In the genomic region with DNA sequence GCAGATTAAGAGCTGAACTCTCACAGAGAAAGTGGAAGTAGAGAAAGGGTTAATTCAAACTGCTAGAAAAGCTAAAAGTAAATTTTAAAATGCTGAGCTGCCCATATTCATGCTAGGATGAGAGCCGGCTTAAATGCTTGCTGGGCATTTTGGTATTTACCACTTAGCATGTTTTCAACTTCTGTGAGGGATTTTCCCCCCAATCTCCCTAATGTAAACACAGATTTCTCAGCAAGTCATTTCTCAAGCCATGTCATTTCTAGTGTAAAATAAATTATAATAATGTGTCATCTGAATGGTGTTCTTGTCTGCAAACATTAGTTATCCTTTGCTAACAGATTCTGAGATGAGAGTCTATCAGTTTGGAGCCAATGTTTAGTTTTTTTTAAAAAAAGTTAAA, we compare ENCODE assay signal across 1 cellular context.
TF ChIP-seq lines count a peak whose summit lies in the region.

No MANE protein-coding gene starts in this region.

TF ChIP-seq in GM23338, 12 proteins besides CTCF, POLR2A, EP300 and RAD21 (continued from another document):
- TF ChIP-seq, protein P1, sequence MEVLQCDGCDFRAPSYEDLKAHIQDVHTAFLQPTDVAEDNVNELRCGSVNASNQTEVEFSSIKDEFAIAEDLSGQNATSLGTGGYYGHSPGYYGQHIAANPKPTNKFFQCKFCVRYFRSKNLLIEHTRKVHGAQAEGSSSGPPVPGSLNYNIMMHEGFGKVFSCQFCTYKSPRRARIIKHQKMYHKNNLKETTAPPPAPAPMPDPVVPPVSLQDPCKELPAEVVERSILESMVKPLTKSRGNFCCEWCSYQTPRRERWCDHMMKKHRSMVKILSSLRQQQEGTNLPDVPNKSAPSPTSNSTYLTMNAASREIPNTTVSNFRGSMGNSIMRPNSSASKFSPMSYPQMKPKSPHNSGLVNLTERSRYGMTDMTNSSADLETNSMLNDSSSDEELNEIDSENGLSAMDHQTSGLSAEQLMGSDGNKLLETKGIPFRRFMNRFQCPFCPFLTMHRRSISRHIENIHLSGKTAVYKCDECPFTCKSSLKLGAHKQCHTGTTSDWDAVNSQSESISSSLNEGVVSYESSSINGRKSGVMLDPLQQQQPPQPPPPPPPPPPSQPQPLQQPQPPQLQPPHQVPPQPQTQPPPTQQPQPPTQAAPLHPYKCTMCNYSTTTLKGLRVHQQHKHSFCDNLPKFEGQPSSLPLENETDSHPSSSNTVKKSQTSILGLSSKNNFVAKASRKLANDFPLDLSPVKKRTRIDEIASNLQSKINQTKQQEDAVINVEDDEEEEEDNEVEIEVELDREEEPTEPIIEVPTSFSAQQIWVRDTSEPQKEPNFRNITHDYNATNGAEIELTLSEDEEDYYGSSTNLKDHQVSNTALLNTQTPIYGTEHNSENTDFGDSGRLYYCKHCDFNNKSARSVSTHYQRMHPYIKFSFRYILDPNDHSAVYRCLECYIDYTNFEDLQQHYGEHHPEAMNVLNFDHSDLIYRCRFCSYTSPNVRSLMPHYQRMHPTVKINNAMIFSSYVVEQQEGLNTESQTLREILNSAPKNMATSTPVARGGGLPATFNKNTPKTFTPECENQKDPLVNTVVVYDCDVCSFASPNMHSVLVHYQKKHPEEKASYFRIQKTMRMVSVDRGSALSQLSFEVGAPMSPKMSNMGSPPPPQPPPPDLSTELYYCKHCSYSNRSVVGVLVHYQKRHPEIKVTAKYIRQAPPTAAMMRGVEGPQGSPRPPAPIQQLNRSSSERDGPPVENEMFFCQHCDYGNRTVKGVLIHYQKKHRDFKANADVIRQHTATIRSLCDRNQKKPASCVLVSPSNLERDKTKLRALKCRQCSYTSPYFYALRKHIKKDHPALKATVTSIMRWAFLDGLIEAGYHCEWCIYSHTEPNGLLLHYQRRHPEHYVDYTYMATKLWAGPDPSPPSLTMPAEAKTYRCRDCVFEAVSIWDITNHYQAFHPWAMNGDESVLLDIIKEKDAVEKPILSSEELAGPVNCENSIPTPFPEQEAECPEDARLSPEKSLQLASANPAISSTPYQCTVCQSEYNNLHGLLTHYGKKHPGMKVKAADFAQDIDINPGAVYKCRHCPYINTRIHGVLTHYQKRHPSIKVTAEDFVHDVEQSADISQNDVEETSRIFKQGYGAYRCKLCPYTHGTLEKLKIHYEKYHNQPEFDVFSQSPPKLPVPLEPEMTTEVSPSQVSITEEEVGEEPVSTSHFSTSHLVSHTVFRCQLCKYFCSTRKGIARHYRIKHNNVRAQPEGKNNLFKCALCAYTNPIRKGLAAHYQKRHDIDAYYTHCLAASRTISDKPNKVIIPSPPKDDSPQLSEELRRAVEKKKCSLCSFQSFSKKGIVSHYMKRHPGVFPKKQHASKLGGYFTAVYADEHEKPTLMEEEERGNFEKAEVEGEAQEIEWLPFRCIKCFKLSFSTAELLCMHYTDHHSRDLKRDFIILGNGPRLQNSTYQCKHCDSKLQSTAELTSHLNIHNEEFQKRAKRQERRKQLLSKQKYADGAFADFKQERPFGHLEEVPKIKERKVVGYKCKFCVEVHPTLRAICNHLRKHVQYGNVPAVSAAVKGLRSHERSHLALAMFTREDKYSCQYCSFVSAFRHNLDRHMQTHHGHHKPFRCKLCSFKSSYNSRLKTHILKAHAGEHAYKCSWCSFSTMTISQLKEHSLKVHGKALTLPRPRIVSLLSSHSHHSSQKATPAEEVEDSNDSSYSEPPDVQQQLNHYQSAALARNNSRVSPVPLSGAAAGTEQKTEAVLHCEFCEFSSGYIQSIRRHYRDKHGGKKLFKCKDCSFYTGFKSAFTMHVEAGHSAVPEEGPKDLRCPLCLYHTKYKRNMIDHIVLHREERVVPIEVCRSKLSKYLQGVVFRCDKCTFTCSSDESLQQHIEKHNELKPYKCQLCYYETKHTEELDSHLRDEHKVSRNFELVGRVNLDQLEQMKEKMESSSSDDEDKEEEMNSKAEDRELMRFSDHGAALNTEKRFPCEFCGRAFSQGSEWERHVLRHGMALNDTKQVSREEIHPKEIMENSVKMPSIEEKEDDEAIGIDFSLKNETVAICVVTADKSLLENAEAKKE (CRISPR knock-in tag; IDR thresholded peaks at IDR 0.05) = no peak
- TF ChIP-seq, protein P2, sequence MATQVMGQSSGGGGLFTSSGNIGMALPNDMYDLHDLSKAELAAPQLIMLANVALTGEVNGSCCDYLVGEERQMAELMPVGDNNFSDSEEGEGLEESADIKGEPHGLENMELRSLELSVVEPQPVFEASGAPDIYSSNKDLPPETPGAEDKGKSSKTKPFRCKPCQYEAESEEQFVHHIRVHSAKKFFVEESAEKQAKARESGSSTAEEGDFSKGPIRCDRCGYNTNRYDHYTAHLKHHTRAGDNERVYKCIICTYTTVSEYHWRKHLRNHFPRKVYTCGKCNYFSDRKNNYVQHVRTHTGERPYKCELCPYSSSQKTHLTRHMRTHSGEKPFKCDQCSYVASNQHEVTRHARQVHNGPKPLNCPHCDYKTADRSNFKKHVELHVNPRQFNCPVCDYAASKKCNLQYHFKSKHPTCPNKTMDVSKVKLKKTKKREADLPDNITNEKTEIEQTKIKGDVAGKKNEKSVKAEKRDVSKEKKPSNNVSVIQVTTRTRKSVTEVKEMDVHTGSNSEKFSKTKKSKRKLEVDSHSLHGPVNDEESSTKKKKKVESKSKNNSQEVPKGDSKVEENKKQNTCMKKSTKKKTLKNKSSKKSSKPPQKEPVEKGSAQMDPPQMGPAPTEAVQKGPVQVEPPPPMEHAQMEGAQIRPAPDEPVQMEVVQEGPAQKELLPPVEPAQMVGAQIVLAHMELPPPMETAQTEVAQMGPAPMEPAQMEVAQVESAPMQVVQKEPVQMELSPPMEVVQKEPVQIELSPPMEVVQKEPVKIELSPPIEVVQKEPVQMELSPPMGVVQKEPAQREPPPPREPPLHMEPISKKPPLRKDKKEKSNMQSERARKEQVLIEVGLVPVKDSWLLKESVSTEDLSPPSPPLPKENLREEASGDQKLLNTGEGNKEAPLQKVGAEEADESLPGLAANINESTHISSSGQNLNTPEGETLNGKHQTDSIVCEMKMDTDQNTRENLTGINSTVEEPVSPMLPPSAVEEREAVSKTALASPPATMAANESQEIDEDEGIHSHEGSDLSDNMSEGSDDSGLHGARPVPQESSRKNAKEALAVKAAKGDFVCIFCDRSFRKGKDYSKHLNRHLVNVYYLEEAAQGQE (IDR thresholded peaks at IDR 0.05; ENCODE audit: unreplicated experiment) = no peak
- TF ChIP-seq ZNF114 (CRISPR knock-in tag; IDR thresholded peaks at IDR 0.05) = no peak
TF ChIP-seq in GM23338: peak in this region for 0.
